21 cellular contexts compared by ENCODE assay signal in genomic region chr1:171787686-171788480, GRCh38. TPM values are rescaled to one million over a fixed set of nuclear protein-coding genes. Genes with fewer than 3 reads are reported as not detected.
DNase-seq lines count a peak whose midpoint lies in the region; ATAC-seq and TF ChIP-seq lines count a peak whose summit lies in the region.
"Had no signal": no experiment of that assay in that cellular context is flagged by ENCODE, and none has a peak within 500 bp of the region (broad histone marks: within the 10 kb centered on the region; RNA-seq: fewer than 3 reads in every experiment).

No MANE protein-coding gene starts in this region.

- DNase-seq in DMS53 (lab: John Stamatoyannopoulos, UW): peak; percentile 7
- no peak for DNase-seq in DMS53 treated with DMSO at 0.1 percent for 48 hours (lab: John Stamatoyannopoulos, UW; ENCODE audit: unreplicated experiment)
- DNase-seq in natural killer cell treated with Interleukin-12 subunit alpha and Interleukin-12 subunit beta and Interleukin-15 and Interleukin-18, amount 100 ng/mL, for 72 hours (ENCODE audit: low spot score): no peak
- DNase-seq in natural killer cell: no peak
- DNase-seq in mesenchymal stem cell: no peak
- no peak for DNase-seq in NCI-H146 (lab: John Stamatoyannopoulos, UW)
- DNase-seq: activated naive CD4-positive, alpha-beta T cell treated with Interleukin-2 at 50 U/mL for 16 hours; C1 segment of cervical spinal cord; COR-L47; left ventricle myocardium inferior; NCI-H1417 treated with DMSO at 0.1 percent for 48 hours; NCI-H2081; nucleus accumbens; SIG-M5; sigmoid colon; stimulated activated CD4-positive, alpha-beta T cell treated with anti-CD3 and anti-CD28 coated beads, Interleukin-4, amount 100 ng/mL, for 1 hour; trophoblast cell had no signal

- H3K18ac ChIP-seq in mesenchymal stem cell (ENCODE audit: low read depth in 1 of 2, low read length in 2 of 2): no peak overlapping the region

- peaks cover 34 to 45% of the 10 kb centered on the region in 2 donors for H3K4me1 Mint-ChIP-seq in natural killer cell treated with Interleukin-12 subunit alpha and Interleukin-12 subunit beta and Interleukin-15 and Interleukin-18, amount 100 ng/mL, for 72 hours (ENCODE audit: low read depth in 2 of 2)
- peaks cover 25 to 41% of the 10 kb centered on the region in 2 donors for H3K4me1 Mint-ChIP-seq in natural killer cell

- H3K27me3 Mint-ChIP-seq in natural killer cell treated with Interleukin-12 subunit alpha and Interleukin-12 subunit beta and Interleukin-15 and Interleukin-18, amount 100 ng/mL, for 72 hours: no peaks in the 10 kb centered on the region
- no peaks in the 10 kb centered on the region for H3K27me3 Mint-ChIP-seq in natural killer cell (ENCODE audit: low read depth in 2 of 2)

- H3K9me3 Mint-ChIP-seq in natural killer cell treated with Interleukin-12 subunit alpha and Interleukin-12 subunit beta and Interleukin-15 and Interleukin-18, amount 100 ng/mL, for 72 hours: no peaks in the 10 kb centered on the region
- H3K9me3 Mint-ChIP-seq in natural killer cell: no peaks in the 10 kb centered on the region

- no peaks in the 10 kb centered on the region for H3K9me3 ChIP-seq in mesenchymal stem cell (ENCODE audit: control insufficient read depth, low read length)
- H3K9me3 ChIP-seq: left ventricle myocardium inferior, sigmoid colon had no signal

- H2BK12ac ChIP-seq in mesenchymal stem cell (ENCODE audit: low read length in 2 of 2): no peak overlapping the region

- peak overlapping the region; percentile 56 to 73 for H3K27ac Mint-ChIP-seq in natural killer cell treated with Interleukin-12 subunit alpha and Interleukin-12 subunit beta and Interleukin-15 and Interleukin-18, amount 100 ng/mL, for 72 hours
- H3K27ac Mint-ChIP-seq in natural killer cell: no peak overlapping the region

- H3K27ac ChIP-seq in mesenchymal stem cell (ENCODE audit: low read length, poor library complexity, severe bottlenecking): no peak overlapping the region
- H3K27ac ChIP-seq: left ventricle myocardium inferior, sigmoid colon had no signal

- WGBS in mesenchymal stem cell: 98% methylated on average over 12 of the region's 15 CpGs

- H4K8ac ChIP-seq in mesenchymal stem cell (ENCODE audit: low read length): no peak overlapping the region

- H3K27me3 ChIP-seq in mesenchymal stem cell (ENCODE audit: control insufficient read depth in 1 of 2, insufficient read depth in 1 of 2, low read length in 2 of 2): no peaks in the 10 kb centered on the region
- H3K27me3 ChIP-seq: sigmoid colon had no signal

- no peak overlapping the region for H3K4me2 ChIP-seq in mesenchymal stem cell (ENCODE audit: low read length, poor library complexity, severe bottlenecking)

- peaks cover 40% of the 10 kb centered on the region for H3K79me1 ChIP-seq in mesenchymal stem cell (replicated peaks; ENCODE audit: low read length, poor library complexity, severe bottlenecking)

- H4K91ac ChIP-seq in mesenchymal stem cell (ENCODE audit: low read length): no peak overlapping the region

- no peak overlapping the region for H2BK15ac ChIP-seq in mesenchymal stem cell (ENCODE audit: low read depth, poor library complexity, severe bottlenecking)

- H3K23ac ChIP-seq in mesenchymal stem cell (ENCODE audit: low read length in 2 of 2): no peak overlapping the region

- peaks cover 44 to 91% of the 10 kb centered on the region in 2 experiments for H3K36me3 ChIP-seq in mesenchymal stem cell (ENCODE audit: control insufficient read depth in 1 of 2, insufficient read depth in 2 of 2, low read depth in 1 of 2, low read length in 2 of 2)

- H2AFZ ChIP-seq in mesenchymal stem cell (ENCODE audit: low read depth, low read length): no peak overlapping the region

- intact Hi-C loops in natural killer cell (cut with micrococcal nuclease): no loop called here

- peak overlapping the region; percentile 76 for H3K9ac ChIP-seq in mesenchymal stem cell (ENCODE audit: low read length)

- ATAC-seq in natural killer cell treated with Interleukin-12 subunit alpha and Interleukin-12 subunit beta and Interleukin-15 and Interleukin-18, amount 100 ng/mL, for 72 hours: no peak
- ATAC-seq in natural killer cell (no peak), HG03196 (IDR thresholded peaks at IDR 0.05; ENCODE audit: unreplicated experiment) (no peak), GM19023 (IDR thresholded peaks at IDR 0.05; ENCODE audit: unreplicated experiment) (no peak)
- ATAC-seq: HepG2, Panc1 had no signal

- H2BK120ac ChIP-seq in mesenchymal stem cell (ENCODE audit: low read depth, low read length): no peak overlapping the region

- peaks cover 49% of the 10 kb centered on the region for H3K36me3 Mint-ChIP-seq in natural killer cell treated with Interleukin-12 subunit alpha and Interleukin-12 subunit beta and Interleukin-15 and Interleukin-18, amount 100 ng/mL, for 72 hours
- H3K36me3 Mint-ChIP-seq in natural killer cell: peaks cover 24% of the 10 kb centered on the region

- H3K14ac ChIP-seq in mesenchymal stem cell (ENCODE audit: low read length in 2 of 2): no peak overlapping the region

- H3K4me3 Mint-ChIP-seq in natural killer cell treated with Interleukin-12 subunit alpha and Interleukin-12 subunit beta and Interleukin-15 and Interleukin-18, amount 100 ng/mL, for 72 hours: no peak overlapping the region
- no peak overlapping the region for H3K4me3 Mint-ChIP-seq in natural killer cell

- no peak overlapping the region for H3K4me3 ChIP-seq in mesenchymal stem cell (ENCODE audit: insufficient read depth in 1 of 2, low read depth in 1 of 2, low read length in 2 of 2)
- H3K4me3 ChIP-seq: left ventricle myocardium inferior, sigmoid colon had no signal

- H3K4ac ChIP-seq in mesenchymal stem cell (ENCODE audit: low read depth in 1 of 2, low read length in 2 of 2): no peak overlapping the region

- H2BK5ac ChIP-seq in mesenchymal stem cell (ENCODE audit: low read depth, low read length, poor library complexity, severe bottlenecking): no peak overlapping the region

- H2AK5ac ChIP-seq in mesenchymal stem cell (ENCODE audit: low read length, severe bottlenecking): no peak overlapping the region

- no peak for TF ChIP-seq CTCF in natural killer cell (IDR thresholded peaks at IDR 0.05)

- peaks cover 7% of the 10 kb centered on the region for H3K4me1 ChIP-seq in mesenchymal stem cell (ENCODE audit: control insufficient read depth, insufficient read depth, low read depth, low read length)

RNA-seq across cellular contexts. Expression of gene METTL13, which starts 6.4 kb away (rescaled TPM):
- 10 to 100 TPM; 40.5 to 69.8 TPM for total RNA-seq in natural killer cell treated with Interleukin-12 subunit alpha and Interleukin-12 subunit beta and Interleukin-15 and Interleukin-18, amount 100 ng/mL, for 72 hours
- 10 to 100 TPM; 12.1 to 23.3 (median 18.2) TPM for total RNA-seq in natural killer cell
- polyA plus RNA-seq in mesenchymal stem cell (2013, experiment 1 of 2): 10.4 TPM
- polyA plus RNA-seq in mesenchymal stem cell (2013, experiment 2 of 2): 11.3 TPM

RNA-seq across cellular contexts. Expression of gene VAMP4, which starts 46.0 kb away (rescaled TPM):
- 10 to 100 TPM; 12.2 to 13.8 TPM for total RNA-seq in natural killer cell treated with Interleukin-12 subunit alpha and Interleukin-12 subunit beta and Interleukin-15 and Interleukin-18, amount 100 ng/mL, for 72 hours
- 10 to 100 TPM; 17.5 to 24.2 (median 20.7) TPM for total RNA-seq in natural killer cell
- 8.6 TPM for polyA plus RNA-seq in mesenchymal stem cell (2013, experiment 1 of 2)
- polyA plus RNA-seq in mesenchymal stem cell (2013, experiment 2 of 2): 9.3 TPM

RNA-seq across cellular contexts. Expression of gene DNM3, which starts 53.4 kb away (rescaled TPM):
- total RNA-seq in natural killer cell treated with Interleukin-12 subunit alpha and Interleukin-12 subunit beta and Interleukin-15 and Interleukin-18, amount 100 ng/mL, for 72 hours: 1 to 10 TPM; 1.5 to 3.5 TPM
- 1 to 10 TPM; 2.5 to 3.3 (median 2.8) TPM for total RNA-seq in natural killer cell
- 1.3 TPM for polyA plus RNA-seq in mesenchymal stem cell (2013, experiment 1 of 2)
- polyA plus RNA-seq in mesenchymal stem cell (2013, experiment 2 of 2): 1.1 TPM
- total RNA-seq: HepG2 had no signal

Comparison
In these comparisons a context has a peak if more than half of its experiments do, and no peak if none do; other contexts are left out.
1. H3K27ac Mint-ChIP-seq: peak in natural killer cell treated with Interleukin-12 subunit alpha and Interleukin-12 subunit beta and Interleukin-15 and Interleukin-18, amount 100 ng/mL, for 72 hours (2 of 2); none in natural killer cell (0 of 2).